In genomic region chr14:100104006-100104352, GRCh38 we compare ENCODE assay signal across 10 cellular contexts. TPM values are rescaled to one million over a fixed set of nuclear protein-coding genes. Genes with fewer than 3 reads are reported as not detected.
DNase-seq lines count a peak whose midpoint lies in the region; ATAC-seq and TF ChIP-seq lines count a peak whose summit lies in the region.
"Had no signal": no experiment of that assay in that cellular context is flagged by ENCODE, and none has a peak within 500 bp of the region (broad histone marks: within the 10 kb centered on the region; RNA-seq: fewer than 3 reads in every experiment).

No MANE protein-coding gene starts in this region.

- CTCF ChIA-PET in activated CD4-positive, alpha-beta T cell treated with anti-CD3 and anti-CD28 coated beads for 36 hours (lab: Charles Lee) = interaction anchor here (0.8 to 12.1 kb wide), 15 partner anchors 8 to 127 kb away, joined by 3 to 300 read pairs (median 6); partner anchors contain the start of gene EVL

- no peak for TF ChIP-seq CTCF in spleen (IDR thresholded peaks at IDR 0.05 in 8 of 11, conservative IDR thresholded peaks at IDR 0.05 in 3 of 11)

- H3K9ac ChIP-seq in SK-N-MC (ENCODE audit: insufficient read length) = no peak overlapping the region

- peak overlapping the region; percentile 31; the same call in 1 of the 2 replicates for H3K4me3 ChIP-seq in SK-N-MC
- H3K4me3 ChIP-seq in effector memory CD4-positive, alpha-beta T cell (ENCODE audit: insufficient read depth, low read depth, low read length, poor library complexity, severe bottlenecking) = peak overlapping the region; percentile 23
- peak overlapping the region in 1 of 8 donors; percentile 23 for H3K4me3 ChIP-seq in spleen

- 48 to 72% (median 62%) methylated on average over 4 of the region's 4 CpGs for WGBS in spleen, 5 donors

- POLR2A ChIA-PET in activated CD4-positive, alpha-beta T cell treated with anti-CD3 and anti-CD28 coated beads for 36 hours (lab: Charles Lee) = interaction anchor here (1.2 to 11.5 kb wide), 4 partner anchors 22 to 34 kb away, joined by 3 to 162 read pairs (median 8); partner anchors contain the start of gene EVL

- intact Hi-C loops in activated CD4-positive, alpha-beta T cell treated with anti-CD3 and anti-CD28 coated beads for 36 hours (cut with DNase I, micrococcal nuclease) = loop anchor here (1.0 to 2.0 kb wide), 2 partner anchors 31 to 270 kb away; no protein-coding TSS in a partner anchor
- intact Hi-C loops in spleen (cut with DNase I; ENCODE audit: low total_unique reads) = loop anchor here (10.0 kb wide), 1 partner anchor 49 kb away; no protein-coding TSS in a partner anchor

- H3K36me3 Mint-ChIP-seq in activated CD4-positive, alpha-beta T cell treated with anti-CD3 and anti-CD28 coated beads for 36 hours (ENCODE audit: low read depth) = peaks cover 69% of the 10 kb centered on the region

- no peaks in the 10 kb centered on the region for H3K27me3 Mint-ChIP-seq in activated CD4-positive, alpha-beta T cell treated with anti-CD3 and anti-CD28 coated beads for 36 hours

- H3K9me3 ChIP-seq in SK-N-MC (ENCODE audit: low read depth, low read length) (no peaks in the 10 kb centered on the region), spleen (no peaks in the 10 kb centered on the region)
- H3K9me3 ChIP-seq in effector memory CD4-positive, alpha-beta T cell (ENCODE audit: control insufficient read depth, low read length) = no peaks in the 10 kb centered on the region

- H3K4me1 ChIP-seq in effector memory CD4-positive, alpha-beta T cell (ENCODE audit: control insufficient read depth, insufficient read depth, low read length, poor library complexity, severe bottlenecking) = peaks cover 90% of the 10 kb centered on the region
- peaks cover 51 to 100% (median 79%) of the 10 kb centered on the region in 6 donors for H3K4me1 ChIP-seq in spleen

- no peak for TF ChIP-seq POLR2A in spleen (IDR thresholded peaks at IDR 0.05)

- no peak for DNase-seq in activated CD4-positive, alpha-beta T cell treated with anti-CD3 and anti-CD28 coated beads for 36 hours
- no peak for DNase-seq in activated CD4-positive, alpha-beta T cell treated with anti-CD3 and anti-CD28 coated beads, Interleukin-2, amount 50 U/mL, for 4 hours
- DNase-seq in SK-N-MC (ENCODE audit: low read depth, low spot score) (no peak), spleen (no peak), NCI-H2029 treated with DMSO at 0.1 percent for 48 hours (lab: John Stamatoyannopoulos, UW) (no peak), SIG-M5 treated with dmso at 0.1 percent for 504 hours (lab: John Stamatoyannopoulos, UW; ENCODE audit: unreplicated experiment) (no peak)
- no peak for DNase-seq in effector memory CD4-positive, alpha-beta T cell
- DNase-seq: NCI-H187 had no signal

- ATAC-seq in activated CD4-positive, alpha-beta T cell treated with anti-CD3 and anti-CD28 coated beads for 36 hours = no peak
- ATAC-seq in HG03095 (IDR thresholded peaks at IDR 0.05; ENCODE audit: unreplicated experiment) = no peak

- peak overlapping the region; percentile 55 for H3K4me3 Mint-ChIP-seq in activated CD4-positive, alpha-beta T cell treated with anti-CD3 and anti-CD28 coated beads for 36 hours

- peaks cover 98% of the 10 kb centered on the region for H3K4me1 Mint-ChIP-seq in activated CD4-positive, alpha-beta T cell treated with anti-CD3 and anti-CD28 coated beads for 36 hours

- H3K36me3 ChIP-seq in SK-N-MC (ENCODE audit: insufficient read depth, low read length) (peaks cover 4% of the 10 kb centered on the region; the same call in 1 of the 2 replicates), spleen (peaks cover 0 to 99% (median 23%) of the 10 kb centered on the region in 6 donors)
- peaks cover 63% of the 10 kb centered on the region for H3K36me3 ChIP-seq in effector memory CD4-positive, alpha-beta T cell (ENCODE audit: control insufficient read depth, insufficient read depth, low read length)

- H3K27me3 ChIP-seq in effector memory CD4-positive, alpha-beta T cell (replicated peaks; ENCODE audit: control insufficient read depth, insufficient read depth, low read length, poor library complexity, severe bottlenecking) = no peaks in the 10 kb centered on the region
- no peaks in the 10 kb centered on the region for H3K27me3 ChIP-seq in spleen (replicated peaks in 1 of 7)

- no peaks in the 10 kb centered on the region for H3K9me3 Mint-ChIP-seq in activated CD4-positive, alpha-beta T cell treated with anti-CD3 and anti-CD28 coated beads for 36 hours (ENCODE audit: low read depth)

- peak overlapping the region; percentile 92 for H3K27ac Mint-ChIP-seq in activated CD4-positive, alpha-beta T cell treated with anti-CD3 and anti-CD28 coated beads for 36 hours

- H3K27ac ChIP-seq in SK-N-MC (peak overlapping the region; percentile 77), spleen (peak overlapping the region; percentile 6 to 80 (median 64))
- H3K27ac ChIP-seq in effector memory CD4-positive, alpha-beta T cell (ENCODE audit: insufficient read depth, low read length, poor library complexity, severe bottlenecking) = peak overlapping the region; percentile 81

RNA-seq across cellular contexts. Expression of gene EVL, which starts 38.8 kb away (rescaled TPM):
- total RNA-seq in activated CD4-positive, alpha-beta T cell treated with anti-CD3 and anti-CD28 coated beads for 36 hours = 100 to 1,000 TPM; 249 to 378 TPM
- total RNA-seq in spleen = 100 to 1,000 TPM; 244 to 336 (median 283) TPM
- polyA plus RNA-seq in spleen = 100 to 1,000 TPM; 169 to 184 (median 183) TPM

RNA-seq across cellular contexts. Expression of gene DEGS2, which starts 55.5 kb away (rescaled TPM):
- total RNA-seq in activated CD4-positive, alpha-beta T cell treated with anti-CD3 and anti-CD28 coated beads for 36 hours = 1 to 10 TPM; 2.6 to 2.8 TPM
- total RNA-seq in spleen = 1 to 10 TPM in 5 of 7 donors, under 1 TPM in 2; 0.33 to 3.2 (median 1.3) TPM
- 1 to 10 TPM; 1.1 to 2.8 (median 1.5) TPM for polyA plus RNA-seq in spleen
- polyA plus RNA-seq: AG04450 had no signal
